1 cellular context compared by ENCODE assay signal in genomic region chr20:3808141-3808479, GRCh38.
TF ChIP-seq lines count a peak whose summit lies in the region.

No MANE protein-coding gene starts in this region.

TF ChIP-seq in HepG2, 621 proteins besides CTCF, POLR2A, EP300 and RAD21 (continued from another document and continues in another):
- TF ChIP-seq KIAA2018 (CRISPR knock-in tag; IDR thresholded peaks at IDR 0.05; ENCODE audit: borderline replicate concordance) = no peak
- TF ChIP-seq ZKSCAN1 (IDR thresholded peaks at IDR 0.05; ENCODE audit: low read length) = no peak
- no peak for TF ChIP-seq KLF11 (CRISPR knock-in tag; IDR thresholded peaks at IDR 0.05)
- no peak for TF ChIP-seq ZNF446 (CRISPR knock-in tag; IDR thresholded peaks at IDR 0.05)
- TF ChIP-seq SNAI1 (CRISPR knock-in tag; IDR thresholded peaks at IDR 0.05; ENCODE audit: borderline replicate concordance) = no peak
- TF ChIP-seq, protein P1, sequence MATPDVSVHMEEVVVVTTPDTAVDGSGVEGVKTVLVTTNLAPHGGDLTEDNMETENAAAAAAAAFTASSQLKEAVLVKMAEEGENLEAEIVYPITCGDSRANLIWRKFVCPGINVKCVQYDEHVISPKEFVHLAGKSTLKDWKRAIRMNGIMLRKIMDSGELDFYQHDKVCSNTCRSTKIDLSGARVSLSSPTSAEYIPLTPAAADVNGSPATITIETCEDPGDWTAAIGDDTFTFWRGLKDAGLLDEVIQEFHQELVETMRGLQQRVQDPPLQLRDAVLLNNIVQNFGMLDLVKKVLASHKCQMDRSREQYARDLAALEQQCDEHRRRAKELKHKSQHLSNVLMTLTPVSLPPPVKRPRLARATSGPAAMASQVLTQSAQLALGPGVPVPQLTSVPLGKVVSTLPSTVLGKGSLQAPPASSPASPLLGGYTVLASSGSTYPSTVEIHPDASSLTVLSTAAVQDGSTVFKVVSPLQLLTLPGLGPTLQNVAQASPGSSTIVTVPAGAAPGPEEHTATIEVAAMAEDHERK (CRISPR knock-in tag; IDR thresholded peaks at IDR 0.05; ENCODE audit: low read depth) = no peak
- TF ChIP-seq ZSCAN20 (CRISPR knock-in tag; IDR thresholded peaks at IDR 0.05; ENCODE audit: borderline replicate concordance) = no peak
- no peak for TF ChIP-seq ZIK1 (CRISPR knock-in tag; IDR thresholded peaks at IDR 0.05; ENCODE audit: borderline replicate concordance, low read depth)
- no peak for TF ChIP-seq RFX3 (CRISPR knock-in tag; IDR thresholded peaks at IDR 0.05)
- TF ChIP-seq ZNF143 (CRISPR knock-in tag; IDR thresholded peaks at IDR 0.05) = no peak
- TF ChIP-seq TEAD2 (CRISPR knock-in tag; IDR thresholded peaks at IDR 0.05) = no peak
- no peak for TF ChIP-seq KDM3A (CRISPR knock-in tag; IDR thresholded peaks at IDR 0.05; ENCODE audit: low read depth)
- no peak for TF ChIP-seq ZNF564 (CRISPR knock-in tag; IDR thresholded peaks at IDR 0.05)
- 0 out of 2 replicates have a peak, but pooled peaks have one; percentile 17 for TF ChIP-seq GATAD2A (CRISPR knock-in tag; IDR thresholded peaks at IDR 0.05)
- no peak for TF ChIP-seq ZNF83 (CRISPR knock-in tag; IDR thresholded peaks at IDR 0.05; ENCODE audit: borderline replicate concordance)
- peak; percentile 45; the same call in 1 of the 2 replicates for TF ChIP-seq ELF3 (CRISPR knock-in tag; IDR thresholded peaks at IDR 0.05)
- no peak for TF ChIP-seq BRD4 (CRISPR knock-in tag; IDR thresholded peaks at IDR 0.05)
- TF ChIP-seq SUZ12 (IDR thresholded peaks at IDR 0.05; ENCODE audit: low read depth, low read length) = no peak
- TF ChIP-seq ZNF619 (CRISPR knock-in tag; IDR thresholded peaks at IDR 0.05) = no peak; the same call in 1 of the 2 replicates
- TF ChIP-seq MEF2D (CRISPR knock-in tag; IDR thresholded peaks at IDR 0.05) = 0 out of 2 replicates have a peak, but pooled peaks have one; percentile 37
- TF ChIP-seq ZMYM2 (CRISPR knock-in tag; IDR thresholded peaks at IDR 0.05) = no peak
- TF ChIP-seq BHLHE40 (IDR thresholded peaks at IDR 0.05; ENCODE audit: low read length) = peak; percentile 67; the same call in 1 of the 2 replicates
- no peak for TF ChIP-seq SMARCE1 (IDR thresholded peaks at IDR 0.05; ENCODE audit: borderline replicate concordance)
- TF ChIP-seq ZNF749 (CRISPR knock-in tag; IDR thresholded peaks at IDR 0.05; ENCODE audit: borderline replicate concordance) = 0 out of 2 replicates have a peak, but pooled peaks have one; percentile 12
- TF ChIP-seq, protein P2, sequence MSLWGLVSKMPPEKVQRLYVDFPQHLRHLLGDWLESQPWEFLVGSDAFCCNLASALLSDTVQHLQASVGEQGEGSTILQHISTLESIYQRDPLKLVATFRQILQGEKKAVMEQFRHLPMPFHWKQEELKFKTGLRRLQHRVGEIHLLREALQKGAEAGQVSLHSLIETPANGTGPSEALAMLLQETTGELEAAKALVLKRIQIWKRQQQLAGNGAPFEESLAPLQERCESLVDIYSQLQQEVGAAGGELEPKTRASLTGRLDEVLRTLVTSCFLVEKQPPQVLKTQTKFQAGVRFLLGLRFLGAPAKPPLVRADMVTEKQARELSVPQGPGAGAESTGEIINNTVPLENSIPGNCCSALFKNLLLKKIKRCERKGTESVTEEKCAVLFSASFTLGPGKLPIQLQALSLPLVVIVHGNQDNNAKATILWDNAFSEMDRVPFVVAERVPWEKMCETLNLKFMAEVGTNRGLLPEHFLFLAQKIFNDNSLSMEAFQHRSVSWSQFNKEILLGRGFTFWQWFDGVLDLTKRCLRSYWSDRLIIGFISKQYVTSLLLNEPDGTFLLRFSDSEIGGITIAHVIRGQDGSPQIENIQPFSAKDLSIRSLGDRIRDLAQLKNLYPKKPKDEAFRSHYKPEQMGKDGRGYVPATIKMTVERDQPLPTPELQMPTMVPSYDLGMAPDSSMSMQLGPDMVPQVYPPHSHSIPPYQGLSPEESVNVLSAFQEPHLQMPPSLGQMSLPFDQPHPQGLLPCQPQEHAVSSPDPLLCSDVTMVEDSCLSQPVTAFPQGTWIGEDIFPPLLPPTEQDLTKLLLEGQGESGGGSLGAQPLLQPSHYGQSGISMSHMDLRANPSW (CRISPR knock-in tag; IDR thresholded peaks at IDR 0.05; ENCODE audit: borderline replicate concordance) = no peak
- TF ChIP-seq ZNF709 (CRISPR knock-in tag; IDR thresholded peaks at IDR 0.05) = no peak
- TF ChIP-seq ZZZ3 (CRISPR knock-in tag; IDR thresholded peaks at IDR 0.05; ENCODE audit: borderline replicate concordance) = no peak
- TF ChIP-seq MZF1 (CRISPR knock-in tag; IDR thresholded peaks at IDR 0.05; ENCODE audit: borderline replicate concordance) = 0 out of 2 replicates have a peak, but pooled peaks have one; percentile 60
- TF ChIP-seq ZNF747 (CRISPR knock-in tag; IDR thresholded peaks at IDR 0.05; ENCODE audit: borderline replicate concordance) = no peak
- TF ChIP-seq SALL1 (CRISPR knock-in tag; IDR thresholded peaks at IDR 0.05) = peak; percentile 53
- TF ChIP-seq ZNF160 (CRISPR knock-in tag; IDR thresholded peaks at IDR 0.05) = no peak
- no peak for TF ChIP-seq ZNF503 (CRISPR knock-in tag; IDR thresholded peaks at IDR 0.05)
- no peak for TF ChIP-seq ARHGAP35 (CRISPR knock-in tag; IDR thresholded peaks at IDR 0.05; ENCODE audit: borderline replicate concordance)
- no peak for TF ChIP-seq SMAD1 (CRISPR knock-in tag; IDR thresholded peaks at IDR 0.05; ENCODE audit: borderline replicate concordance, low read depth)
- TF ChIP-seq PHB2 (IDR thresholded peaks at IDR 0.05; ENCODE audit: partially characterized antibody) = no peak
- TF ChIP-seq ZNF234 (CRISPR knock-in tag; conservative IDR thresholded peaks at IDR 0.05) = no peak
- TF ChIP-seq E2F5 (CRISPR knock-in tag; conservative IDR thresholded peaks at IDR 0.05) = no peak
- TF ChIP-seq ATRX (CRISPR knock-in tag; IDR thresholded peaks at IDR 0.05; ENCODE audit: borderline replicate concordance) = no peak
- TF ChIP-seq, protein P3, sequence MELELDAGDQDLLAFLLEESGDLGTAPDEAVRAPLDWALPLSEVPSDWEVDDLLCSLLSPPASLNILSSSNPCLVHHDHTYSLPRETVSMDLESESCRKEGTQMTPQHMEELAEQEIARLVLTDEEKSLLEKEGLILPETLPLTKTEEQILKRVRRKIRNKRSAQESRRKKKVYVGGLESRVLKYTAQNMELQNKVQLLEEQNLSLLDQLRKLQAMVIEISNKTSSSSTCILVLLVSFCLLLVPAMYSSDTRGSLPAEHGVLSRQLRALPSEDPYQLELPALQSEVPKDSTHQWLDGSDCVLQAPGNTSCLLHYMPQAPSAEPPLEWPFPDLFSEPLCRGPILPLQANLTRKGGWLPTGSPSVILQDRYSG (CRISPR knock-in tag; IDR thresholded peaks at IDR 0.05) = no peak
- no peak for TF ChIP-seq FOSL1 (CRISPR knock-in tag; IDR thresholded peaks at IDR 0.05; ENCODE audit: borderline replicate concordance)
- no peak for TF ChIP-seq TCF12 (IDR thresholded peaks at IDR 0.05)
- TF ChIP-seq TCF12 (CRISPR knock-in tag; IDR thresholded peaks at IDR 0.05) = no peak
- no peak for TF ChIP-seq ESRRA (CRISPR knock-in tag; IDR thresholded peaks at IDR 0.05; ENCODE audit: low read depth)
- TF ChIP-seq TARDBP (CRISPR knock-in tag; IDR thresholded peaks at IDR 0.05) = peak; percentile 39; the same call in 1 of the 2 replicates
- TF ChIP-seq ZNF253 (CRISPR knock-in tag; IDR thresholded peaks at IDR 0.05; ENCODE audit: borderline replicate concordance) = peak; percentile 72; the same call in 1 of the 2 replicates
